13 cellular contexts compared by ENCODE assay signal in the genomic region with DNA sequence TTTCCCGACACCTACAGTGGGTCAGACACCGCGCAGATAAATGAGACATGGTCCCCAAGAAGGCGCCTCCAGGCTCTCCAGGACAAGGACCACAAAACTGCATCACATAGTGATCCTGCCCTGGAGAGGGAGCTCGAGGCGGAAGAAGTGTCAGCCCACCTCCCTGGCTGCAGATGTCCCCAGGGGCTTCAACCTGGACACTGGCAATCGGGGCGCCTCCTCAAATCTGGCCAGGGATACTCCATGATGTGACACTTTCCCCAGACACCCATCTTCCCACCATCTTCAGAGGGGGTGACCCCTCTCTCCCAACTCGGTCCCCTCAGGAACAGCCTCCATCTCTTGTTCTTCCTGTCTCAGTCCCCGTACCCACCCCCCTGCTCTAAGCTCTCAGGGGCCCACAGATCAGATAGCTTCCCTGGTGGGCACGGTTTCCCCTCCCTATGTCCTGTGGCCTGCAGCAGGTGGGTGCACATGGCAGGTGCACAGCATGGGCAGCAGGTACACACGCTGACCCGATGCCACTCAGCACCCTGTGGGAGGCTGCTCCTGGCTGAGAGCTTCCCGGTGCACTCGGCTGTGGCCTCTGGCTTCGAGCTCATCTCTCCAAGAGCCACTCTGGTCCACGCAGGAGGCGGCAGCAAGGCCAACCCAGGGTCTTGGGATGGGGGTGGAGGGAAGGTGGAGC.
"Had no signal": no experiment of that assay in that cellular context is flagged by ENCODE, and none has a peak within 500 bp of the region (broad histone marks: within the 10 kb centered on the region; RNA-seq: fewer than 3 reads in every experiment).

No MANE protein-coding gene starts in this region.

- H3K4me3 Mint-ChIP-seq: activated CD8-positive, alpha-beta T cell treated with anti-CD3 and anti-CD28 coated beads, Interleukin-2, amount 10 ng/mL, durations not matched to agents 7 days and 5 days; naive thymus-derived CD4-positive, alpha-beta T cell; stimulated activated naive CD8-positive, alpha-beta T cell treated with anti-CD3 and anti-CD28 coated beads, Interleukin-15, amount 100 ng/mL, for 72 hours had no signal

- H3K4me3 ChIP-seq: gastrocnemius medialis, lung, psoas muscle, right lobe of liver, SJCRH30, thoracic aorta had no signal

- H3K27me3 Mint-ChIP-seq: naive thymus-derived CD4-positive, alpha-beta T cell; stimulated activated naive CD8-positive, alpha-beta T cell treated with anti-CD3 and anti-CD28 coated beads, Interleukin-15, amount 100 ng/mL, for 72 hours had no signal

- DNase-seq: activated CD8-positive, alpha-beta T cell treated with anti-CD3 and anti-CD28 coated beads, Interleukin-2, amount 10 ng/mL, durations not matched to agents 7 days and 5 days; activated gamma-delta T cell treated with Interleukin-2 at 50 U/mL for 16 hours; gastrocnemius medialis; kidney glomerular epithelial cell; naive thymus-derived CD4-positive, alpha-beta T cell; occipital lobe; psoas muscle; stimulated activated CD4-positive, alpha-beta T cell treated with anti-CD3 and anti-CD28 coated beads, Interleukin-12 subunit alpha, Interleukin-12 subunit beta, amount 100 ng/mL, for 4 hours; stimulated activated naive CD8-positive, alpha-beta T cell treated with anti-CD3 and anti-CD28 coated beads, Interleukin-15, amount 100 ng/mL, for 72 hours had no signal

- H3K27me3 ChIP-seq: gastrocnemius medialis, right lobe of liver, SJCRH30 had no signal

- H3K27ac ChIP-seq: gastrocnemius medialis, psoas muscle, right lobe of liver, SJCRH30, thoracic aorta had no signal

- H3K9me3 ChIP-seq: gastrocnemius medialis, psoas muscle, right lobe of liver, SJCRH30, thoracic aorta had no signal

- H3K9me3 Mint-ChIP-seq: naive thymus-derived CD4-positive, alpha-beta T cell; stimulated activated naive CD8-positive, alpha-beta T cell treated with anti-CD3 and anti-CD28 coated beads, Interleukin-15, amount 100 ng/mL, for 72 hours had no signal

- H3K27ac Mint-ChIP-seq: activated CD8-positive, alpha-beta T cell treated with anti-CD3 and anti-CD28 coated beads, Interleukin-2, amount 10 ng/mL, durations not matched to agents 7 days and 5 days; naive thymus-derived CD4-positive, alpha-beta T cell; stimulated activated naive CD8-positive, alpha-beta T cell treated with anti-CD3 and anti-CD28 coated beads, Interleukin-15, amount 100 ng/mL, for 72 hours had no signal

- ATAC-seq: activated CD8-positive, alpha-beta T cell treated with anti-CD3 and anti-CD28 coated beads, Interleukin-2, amount 10 ng/mL, durations not matched to agents 7 days and 5 days; gastrocnemius medialis; naive thymus-derived CD4-positive, alpha-beta T cell; right lobe of liver; stimulated activated naive CD8-positive, alpha-beta T cell treated with anti-CD3 and anti-CD28 coated beads, Interleukin-15, amount 100 ng/mL, for 72 hours had no signal

- H3K4me1 ChIP-seq: right lobe of liver, SJCRH30 had no signal
